ENCODE assay signal across 19 cellular contexts in the genomic region with DNA sequence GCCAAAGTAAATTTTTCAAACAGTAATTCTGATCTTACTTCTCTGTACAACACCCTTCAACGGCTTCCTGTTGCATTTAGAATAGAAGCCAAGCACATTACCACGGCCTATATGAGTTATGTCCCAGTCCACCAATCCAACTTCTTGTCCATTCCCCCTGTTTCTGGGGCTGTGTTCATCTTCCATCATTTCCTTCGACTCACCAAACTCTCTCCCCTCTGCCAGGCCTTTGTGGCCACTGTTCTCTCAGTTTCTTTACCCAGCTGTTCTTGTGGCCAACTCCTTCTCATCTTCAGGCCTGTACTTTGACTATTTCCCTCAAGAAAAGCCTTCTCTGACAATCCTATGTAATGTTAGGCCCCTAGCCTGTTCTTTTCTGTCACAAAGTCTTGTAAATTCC.
DNase-seq lines count a peak whose midpoint lies in the region; ATAC-seq, FAIRE-seq and TF ChIP-seq lines count a peak whose summit lies in the region.
"Had no signal": no experiment of that assay in that cellular context is flagged by ENCODE, and none has a peak within 500 bp of the region (broad histone marks: within the 10 kb centered on the region; RNA-seq: fewer than 3 reads in every experiment).

No MANE protein-coding gene starts in this region.

- no peak overlapping the region for H3K4me3 Mint-ChIP-seq in activated T-cell treated with anti-CD3 and anti-CD28 coated beads, Interleukin-2, amount 50 U/mL, for 72 hours
- H3K4me3 Mint-ChIP-seq in activated T-helper 17 cell treated with anti-CD3 and anti-CD28 coated beads, Interleukin-2, amount 50 U/mL, for 72 hours: no peak overlapping the region
- H3K4me3 Mint-ChIP-seq: CD4-positive, alpha-beta memory T cell had no signal

- intact Hi-C loops in pancreas (cut with DNase I): no loop called here

- H3K27ac Mint-ChIP-seq in activated T-cell treated with anti-CD3 and anti-CD28 coated beads, Interleukin-2, amount 50 U/mL, for 72 hours: no peak overlapping the region
- no peak overlapping the region for H3K27ac Mint-ChIP-seq in activated T-helper 17 cell treated with anti-CD3 and anti-CD28 coated beads, Interleukin-2, amount 50 U/mL, for 72 hours
- H3K27ac Mint-ChIP-seq: CD4-positive, alpha-beta memory T cell had no signal

- H3K4me3 ChIP-seq in skeletal muscle cell (ENCODE audit: low read depth, low read length): no peak overlapping the region
- no peak overlapping the region for H3K4me3 ChIP-seq in pancreas
- H3K4me3 ChIP-seq: BLaER1 had no signal

- FAIRE-seq in pancreas (lab: Jason Lieb, UNC): no peak
- FAIRE-seq: GM12891, GM19239, H1 had no signal

- no peaks in the 10 kb centered on the region for H3K27me3 Mint-ChIP-seq in activated T-cell treated with anti-CD3 and anti-CD28 coated beads, Interleukin-2, amount 50 U/mL, for 72 hours (ENCODE audit: low read depth)
- no peaks in the 10 kb centered on the region for H3K27me3 Mint-ChIP-seq in activated T-helper 17 cell treated with anti-CD3 and anti-CD28 coated beads, Interleukin-2, amount 50 U/mL, for 72 hours
- H3K27me3 Mint-ChIP-seq: CD4-positive, alpha-beta memory T cell had no signal

- TF ChIP-seq CTCF in pancreas (IDR thresholded peaks at IDR 0.05): no peak

- H3K27me3 ChIP-seq in pancreas: no peaks in the 10 kb centered on the region
- H3K27me3 ChIP-seq: BLaER1 had no signal

- 93 to 97% methylated on average over 3 of the region's 3 CpGs for WGBS in pancreas, 2 donors

- ATAC-seq in activated T-cell treated with anti-CD3 and anti-CD28 coated beads, Interleukin-2, amount 50 U/mL, for 72 hours (replicated peaks in 1 of 2): peak; percentile 37 to 38
- ATAC-seq in activated T-helper 17 cell treated with anti-CD3 and anti-CD28 coated beads, Interleukin-2, amount 50 U/mL, for 72 hours (replicated peaks): peak; percentile 21
- ATAC-seq in pancreas: no peak

- H3K9me3 Mint-ChIP-seq in activated T-cell treated with anti-CD3 and anti-CD28 coated beads, Interleukin-2, amount 50 U/mL, for 72 hours: no peaks in the 10 kb centered on the region
- H3K9me3 Mint-ChIP-seq in activated T-helper 17 cell treated with anti-CD3 and anti-CD28 coated beads, Interleukin-2, amount 50 U/mL, for 72 hours: no peaks in the 10 kb centered on the region
- H3K9me3 Mint-ChIP-seq: CD4-positive, alpha-beta memory T cell had no signal

- no peaks in the 10 kb centered on the region for H3K36me3 ChIP-seq in KOPT-K1 (ENCODE audit: insufficient read depth, low read length)
- H3K36me3 ChIP-seq in pancreas: no peaks in the 10 kb centered on the region
- H3K36me3 ChIP-seq: BLaER1 had no signal

- H3K27ac ChIP-seq in KOPT-K1 (ENCODE audit: low read depth, low read length, poor library complexity, severe bottlenecking) (peak overlapping the region; percentile 37), pancreas (no peak overlapping the region)
- H3K27ac ChIP-seq: BLaER1 had no signal

- no peaks in the 10 kb centered on the region for H3K4me1 ChIP-seq in pancreas
- H3K4me1 ChIP-seq: BLaER1 had no signal

- no peaks in the 10 kb centered on the region for H3K36me3 Mint-ChIP-seq in activated T-cell treated with anti-CD3 and anti-CD28 coated beads, Interleukin-2, amount 50 U/mL, for 72 hours (ENCODE audit: insufficient read depth in 2 of 2)
- no peaks in the 10 kb centered on the region for H3K36me3 Mint-ChIP-seq in activated T-helper 17 cell treated with anti-CD3 and anti-CD28 coated beads, Interleukin-2, amount 50 U/mL, for 72 hours (ENCODE audit: low read depth)

- no peaks in the 10 kb centered on the region for H3K9me3 ChIP-seq in KOPT-K1 (ENCODE audit: insufficient read depth, low read length, poor library complexity, severe bottlenecking)
- H3K9me3 ChIP-seq in pancreas: no peaks in the 10 kb centered on the region
- H3K9me3 ChIP-seq: BLaER1 had no signal

- peaks cover 20% of the 10 kb centered on the region for H3K4me1 Mint-ChIP-seq in activated T-cell treated with anti-CD3 and anti-CD28 coated beads, Interleukin-2, amount 50 U/mL, for 72 hours (ENCODE audit: low read depth)
- no peaks in the 10 kb centered on the region for H3K4me1 Mint-ChIP-seq in activated T-helper 17 cell treated with anti-CD3 and anti-CD28 coated beads, Interleukin-2, amount 50 U/mL, for 72 hours

- DNase-seq in activated T-cell treated with anti-CD3 and anti-CD28 coated beads, Interleukin-2, amount 50 U/mL, for 72 hours: no peak
- no peak for DNase-seq in activated T-cell treated with anti-CD3 and anti-CD28 coated beads for 4 hours
- DNase-seq in skeletal muscle cell (ENCODE audit: low read depth): peak; percentile 34
- no peak for DNase-seq in pancreas
- DNase-seq in NCI-H1930 (lab: John Stamatoyannopoulos, UW): no peak
- no peak for DNase-seq in COR-L47 (lab: John Stamatoyannopoulos, UW)
- DNase-seq: Calu3; CD4-positive, alpha-beta memory T cell; EL; KBM-7; NCI-H187; NCI-H345; NCI-H526 had no signal

Comparison
In these comparisons a context has a peak if more than half of its experiments do, and no peak if none do; other contexts are left out.
1. ATAC-seq: peak in activated T-cell treated with anti-CD3 and anti-CD28 coated beads, Interleukin-2, amount 50 U/mL, for 72 hours (2 of 2) and activated T-helper 17 cell treated with anti-CD3 and anti-CD28 coated beads, Interleukin-2, amount 50 U/mL, for 72 hours (single experiment); none in pancreas (0 of 4).